ENCODE assay signal across 8 cellular contexts in genomic region chr3:71444028-71444860, GRCh38.
A peak's percentile ranks its signal among the peaks of the same experiment; 100 is the strongest.
DNase-seq lines count a peak whose midpoint lies in the region; ATAC-seq and TF ChIP-seq lines count a peak whose summit lies in the region.

No MANE protein-coding gene starts in this region.

- CTCF ChIA-PET in activated CD4-positive, alpha-beta T cell treated with anti-CD3 and anti-CD28 coated beads, Interleukin-2, amount 10 ng/mL, durations not matched to agents 7 days and 5 days (lab: Charles Lee), result interaction anchor here (0.8 to 2.4 kb wide), 6 partner anchors 10 to 35 kb away, joined by 3 to 14 read pairs (median 3); no protein-coding TSS in a partner anchor

- ATAC-seq in GM21717 (IDR thresholded peaks at IDR 0.05; ENCODE audit: unreplicated experiment), result peak; percentile 98

- peaks cover 92% of the 10 kb centered on the region for H3K4me1 Mint-ChIP-seq in activated CD4-positive, alpha-beta T cell treated with anti-CD3 and anti-CD28 coated beads, Interleukin-2, amount 10 ng/mL, durations not matched to agents 7 days and 5 days
- peaks cover 8% of the 10 kb centered on the region for H3K4me1 Mint-ChIP-seq in progenitor cell of endocrine pancreas (ENCODE audit: low read depth)

- H3K9me3 Mint-ChIP-seq in activated CD4-positive, alpha-beta T cell treated with anti-CD3 and anti-CD28 coated beads, Interleukin-2, amount 10 ng/mL, durations not matched to agents 7 days and 5 days, result peaks cover 2% of the 10 kb centered on the region
- H3K9me3 Mint-ChIP-seq in progenitor cell of endocrine pancreas (ENCODE audit: low read depth), result no peaks in the 10 kb centered on the region

- DNase-seq in GF-D8 (lab: John Stamatoyannopoulos, UW), result peak; percentile 98
- DNase-seq in KBM-7, result peak; percentile 100
- peak; percentile 88 for DNase-seq in activated CD4-positive, alpha-beta T cell treated with anti-CD3 and anti-CD28 coated beads, Interleukin-2, amount 10 ng/mL, durations not matched to agents 7 days and 5 days
- DNase-seq in epithelial cell of prostate (ENCODE audit: low read depth, low spot score), result peak; percentile 92
- DNase-seq in progenitor cell of endocrine pancreas (ENCODE audit: low spot score, unreplicated experiment), result no peak
- no peak for DNase-seq in cerebellum (ENCODE audit: low spot score)
- DNase-seq in NCI-H526 treated with DMSO at 0.1 percent for 48 hours (lab: John Stamatoyannopoulos, UW), result no peak

- peak overlapping the region; percentile 99 for H3K27ac Mint-ChIP-seq in activated CD4-positive, alpha-beta T cell treated with anti-CD3 and anti-CD28 coated beads, Interleukin-2, amount 10 ng/mL, durations not matched to agents 7 days and 5 days
- H3K27ac Mint-ChIP-seq in progenitor cell of endocrine pancreas, result peak overlapping the region; percentile 29

- H3K27ac ChIP-seq in epithelial cell of prostate, result peak overlapping the region; percentile 97

- H3K4me3 Mint-ChIP-seq in activated CD4-positive, alpha-beta T cell treated with anti-CD3 and anti-CD28 coated beads, Interleukin-2, amount 10 ng/mL, durations not matched to agents 7 days and 5 days, result peak overlapping the region; percentile 61
- H3K4me3 Mint-ChIP-seq in progenitor cell of endocrine pancreas (ENCODE audit: low read depth), result no peak overlapping the region

- POLR2A ChIA-PET in activated CD4-positive, alpha-beta T cell treated with anti-CD3 and anti-CD28 coated beads, Interleukin-2, amount 10 ng/mL, durations not matched to agents 7 days and 5 days (lab: Charles Lee), result no interaction called here

- in situ Hi-C loops in KBM-7 (cut with MboI; ENCODE audit: low pct_unique_long_range_greater_than_20kb, low sequenced_read_pairs), result no loop called here

- peaks cover 30% of the 10 kb centered on the region for H3K36me3 Mint-ChIP-seq in activated CD4-positive, alpha-beta T cell treated with anti-CD3 and anti-CD28 coated beads, Interleukin-2, amount 10 ng/mL, durations not matched to agents 7 days and 5 days (ENCODE audit: low read depth)
- peaks cover 4% of the 10 kb centered on the region for H3K36me3 Mint-ChIP-seq in progenitor cell of endocrine pancreas (ENCODE audit: insufficient read depth)

- H3K27me3 Mint-ChIP-seq in activated CD4-positive, alpha-beta T cell treated with anti-CD3 and anti-CD28 coated beads, Interleukin-2, amount 10 ng/mL, durations not matched to agents 7 days and 5 days, result no peaks in the 10 kb centered on the region
- H3K27me3 Mint-ChIP-seq in progenitor cell of endocrine pancreas, result no peaks in the 10 kb centered on the region

- TF ChIP-seq CTCF in progenitor cell of endocrine pancreas (IDR thresholded peaks at IDR 0.05; ENCODE audit: unreplicated experiment), result no peak

Comparison
In these comparisons a context has a peak if more than half of its experiments do, and no peak if none do; other contexts are left out.
1. DNase-seq: peak in GF-D8 (single experiment), KBM-7 (single experiment), activated CD4-positive, alpha-beta T cell treated with anti-CD3 and anti-CD28 coated beads, Interleukin-2, amount 10 ng/mL, durations not matched to agents 7 days and 5 days (single experiment) and epithelial cell of prostate (single experiment); none in progenitor cell of endocrine pancreas (single experiment), cerebellum (single experiment) and NCI-H526 treated with DMSO at 0.1 percent for 48 hours (single experiment).